ENCODE assay signal across 20 cellular contexts in genomic region chr11:128205796-128206195, GRCh38.
DNase-seq lines count a peak whose midpoint lies in the region; ATAC-seq and TF ChIP-seq lines count a peak whose summit lies in the region.
"Had no signal": no experiment of that assay in that cellular context is flagged by ENCODE, and none has a peak within 500 bp of the region (broad histone marks: within the 10 kb centered on the region; RNA-seq: fewer than 3 reads in every experiment).

No MANE protein-coding gene starts in this region.

- intact Hi-C loops in activated CD4-positive, alpha-beta T cell treated with anti-CD3 and anti-CD28 coated beads for 36 hours (cut with DNase I, micrococcal nuclease), result no loop called here
- intact Hi-C loops in activated CD4-positive, alpha-beta T cell treated with anti-CD3 and anti-CD28 coated beads, Interleukin-2, amount 10 ng/mL, durations not matched to agents 24 days and 14 days (cut with micrococcal nuclease), result no loop called here

- no peak for TF ChIP-seq CTCF in epithelial cell of esophagus (IDR thresholded peaks at IDR 0.05; ENCODE audit: insufficient read depth, low read depth, low read length, missing control alignments)

- H3K27me3 Mint-ChIP-seq in activated CD4-positive, alpha-beta T cell treated with anti-CD3 and anti-CD28 coated beads for 36 hours, result no peaks in the 10 kb centered on the region
- no peaks in the 10 kb centered on the region for H3K27me3 Mint-ChIP-seq in activated CD4-positive, alpha-beta T cell treated with anti-CD3 and anti-CD28 coated beads, Interleukin-2, amount 10 ng/mL, durations not matched to agents 24 days and 14 days

- DNase-seq in activated CD4-positive, alpha-beta T cell treated with anti-CD3 and anti-CD28 coated beads for 36 hours, result peak; percentile 45
- DNase-seq in activated CD4-positive, alpha-beta T cell treated with anti-CD3 and anti-CD28 coated beads, Interleukin-2, amount 10 ng/mL, durations not matched to agents 24 days and 14 days, result no peak
- DNase-seq in stimulated activated CD4-positive, alpha-beta T cell treated with anti-CD3 and anti-CD28 coated beads, Interleukin-4, amount 100 ng/mL, for 1 hour, result peak; percentile 7
- no peak for DNase-seq in stimulated activated CD4-positive, alpha-beta T cell treated with anti-CD3 and anti-CD28 coated beads, Interleukin-2, amount 100 ng/mL, for 48 hours
- DNase-seq in epithelial cell of esophagus (ENCODE audit: low read depth) (peak; percentile 77), renal cortical epithelial cell (ENCODE audit: low read depth) (peak; percentile 40)
- no peak for DNase-seq in activated CD8-positive, alpha-beta memory T cell treated with anti-CD3 and anti-CD28 coated beads, Interleukin-2, amount 50 U/mL, for 4 hours
- DNase-seq: AML-193, EL, GF-D8, NCI-H1092 treated with DMSO at 0.1 percent for 48 hours, NCI-H1436 treated with DMSO at 0.1 percent for 48 hours, NCI-H2029, NCI-H226, NCI-H510A treated with DMSO at 0.1 percent for 48 hours, NCI-H748 treated with DMSO at 0.1 percent for 48 hours, SJCRH30 had no signal

- CTCF ChIA-PET in activated CD4-positive, alpha-beta T cell treated with anti-CD3 and anti-CD28 coated beads for 36 hours (lab: Charles Lee), result no interaction called here

- peak; percentile 34 for ATAC-seq in activated CD4-positive, alpha-beta T cell treated with anti-CD3 and anti-CD28 coated beads for 36 hours
- ATAC-seq in HG02884 (IDR thresholded peaks at IDR 0.05; ENCODE audit: unreplicated experiment), result no peak
- ATAC-seq: K562, Panc1 had no signal

- H3K4me1 Mint-ChIP-seq in activated CD4-positive, alpha-beta T cell treated with anti-CD3 and anti-CD28 coated beads for 36 hours, result peaks cover 42% of the 10 kb centered on the region
- H3K4me1 Mint-ChIP-seq in activated CD4-positive, alpha-beta T cell treated with anti-CD3 and anti-CD28 coated beads, Interleukin-2, amount 10 ng/mL, durations not matched to agents 24 days and 14 days, result peaks cover 12% of the 10 kb centered on the region

- H3K27ac Mint-ChIP-seq in activated CD4-positive, alpha-beta T cell treated with anti-CD3 and anti-CD28 coated beads for 36 hours, result no peak overlapping the region
- H3K27ac Mint-ChIP-seq in activated CD4-positive, alpha-beta T cell treated with anti-CD3 and anti-CD28 coated beads, Interleukin-2, amount 10 ng/mL, durations not matched to agents 24 days and 14 days, result no peak overlapping the region

- H3K9me3 Mint-ChIP-seq in activated CD4-positive, alpha-beta T cell treated with anti-CD3 and anti-CD28 coated beads for 36 hours (ENCODE audit: low read depth), result peaks cover 8% of the 10 kb centered on the region
- peaks cover 13% of the 10 kb centered on the region for H3K9me3 Mint-ChIP-seq in activated CD4-positive, alpha-beta T cell treated with anti-CD3 and anti-CD28 coated beads, Interleukin-2, amount 10 ng/mL, durations not matched to agents 24 days and 14 days

- peaks cover 3% of the 10 kb centered on the region for H3K36me3 Mint-ChIP-seq in activated CD4-positive, alpha-beta T cell treated with anti-CD3 and anti-CD28 coated beads for 36 hours (ENCODE audit: low read depth)
- H3K36me3 Mint-ChIP-seq in activated CD4-positive, alpha-beta T cell treated with anti-CD3 and anti-CD28 coated beads, Interleukin-2, amount 10 ng/mL, durations not matched to agents 24 days and 14 days (ENCODE audit: low read depth), result no peaks in the 10 kb centered on the region

- POLR2A ChIA-PET in activated CD4-positive, alpha-beta T cell treated with anti-CD3 and anti-CD28 coated beads for 36 hours (lab: Charles Lee), result no interaction called here

- no peak overlapping the region for H3K4me3 Mint-ChIP-seq in activated CD4-positive, alpha-beta T cell treated with anti-CD3 and anti-CD28 coated beads for 36 hours
- H3K4me3 Mint-ChIP-seq in activated CD4-positive, alpha-beta T cell treated with anti-CD3 and anti-CD28 coated beads, Interleukin-2, amount 10 ng/mL, durations not matched to agents 24 days and 14 days, result no peak overlapping the region

- no peak overlapping the region for H3K4me3 ChIP-seq in epithelial cell of esophagus (ENCODE audit: low read length)
- H3K4me3 ChIP-seq: K562, SJCRH30 had no signal

Comparison
In these comparisons a context has a peak if more than half of its experiments do, and no peak if none do; other contexts are left out.
1. DNase-seq: peak in activated CD4-positive, alpha-beta T cell treated with anti-CD3 and anti-CD28 coated beads for 36 hours (single experiment), stimulated activated CD4-positive, alpha-beta T cell treated with anti-CD3 and anti-CD28 coated beads, Interleukin-4, amount 100 ng/mL, for 1 hour (single experiment), epithelial cell of esophagus (single experiment) and renal cortical epithelial cell (single experiment); none in activated CD4-positive, alpha-beta T cell treated with anti-CD3 and anti-CD28 coated beads, Interleukin-2, amount 10 ng/mL, durations not matched to agents 24 days and 14 days (single experiment), stimulated activated CD4-positive, alpha-beta T cell treated with anti-CD3 and anti-CD28 coated beads, Interleukin-2, amount 100 ng/mL, for 48 hours (0 of 2) and activated CD8-positive, alpha-beta memory T cell treated with anti-CD3 and anti-CD28 coated beads, Interleukin-2, amount 50 U/mL, for 4 hours (single experiment).